In the genomic region with DNA sequence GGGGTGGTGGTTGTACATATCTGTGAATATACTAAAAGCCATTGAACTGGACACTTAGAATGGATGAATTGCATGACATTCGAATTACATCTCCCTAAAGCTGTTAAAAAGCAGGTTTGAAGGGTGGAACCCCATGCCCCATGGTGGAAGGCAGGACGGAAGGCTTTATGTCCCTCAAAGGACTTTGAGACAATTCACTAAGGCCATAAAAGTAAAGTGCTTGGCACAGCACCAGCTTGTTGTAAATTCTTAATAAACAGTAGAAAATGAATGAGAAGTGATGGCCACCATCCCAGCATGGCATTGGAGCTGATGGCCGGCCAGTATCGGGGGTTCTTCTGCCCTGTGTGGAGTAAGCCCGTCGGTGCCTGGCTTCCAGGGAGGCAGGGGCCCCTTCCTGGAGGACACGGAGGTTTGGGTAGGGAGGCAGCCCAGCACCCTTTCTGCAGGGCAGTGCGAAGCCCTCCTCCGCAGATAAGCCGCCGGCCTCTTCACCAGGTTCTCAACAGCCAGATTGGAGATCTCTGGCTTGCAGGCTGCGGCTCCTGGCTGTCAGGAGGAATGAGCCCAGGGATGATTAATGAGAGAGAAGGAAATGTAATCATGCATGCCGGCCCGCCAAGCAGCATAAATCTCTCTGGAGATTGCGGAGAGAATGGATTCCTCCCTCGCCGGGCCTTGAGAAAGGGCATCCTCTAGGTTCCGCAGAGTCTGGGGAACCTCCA, we compare ENCODE assay signal across 1 cellular context.
TF ChIP-seq lines count a peak whose summit lies in the region.

No MANE protein-coding gene starts in this region.

TF ChIP-seq in H1, 55 proteins besides CTCF, POLR2A, EP300 and RAD21:
- TF ChIP-seq GABPA (IDR thresholded peaks at IDR 0.05; ENCODE audit: borderline replicate concordance, insufficient read depth, low read length) (no peak), SIX5 (IDR thresholded peaks at IDR 0.05; ENCODE audit: low read depth, low read length) (no peak), NRF1 (IDR thresholded peaks at IDR 0.05; ENCODE audit: low read depth, low read length) (no peak), FOSL1 (IDR thresholded peaks at IDR 0.05; ENCODE audit: insufficient read depth, low read depth, low read length) (no peak)
